In genomic region chr1:212635141-212635601, GRCh38 we compare ENCODE assay signal across 8 cellular contexts. TPM values are rescaled to one million over a fixed set of nuclear protein-coding genes. Genes with fewer than 3 reads are reported as not detected.
DNase-seq lines count a peak whose midpoint lies in the region; ATAC-seq and TF ChIP-seq lines count a peak whose summit lies in the region.

No MANE protein-coding gene starts in this region.

- H3K4me1 ChIP-seq in cardiac muscle cell (ENCODE audit: low read depth) (peaks cover 33% of the 10 kb centered on the region), thyroid gland (peaks cover 0 to 14% of the 10 kb centered on the region in 2 donors)

- H3K36me3 ChIP-seq in cardiac muscle cell: no peaks in the 10 kb centered on the region
- no peaks in the 10 kb centered on the region for H3K36me3 ChIP-seq in thyroid gland

- H3K27ac ChIP-seq in cardiac muscle cell: peak overlapping the region; percentile 82
- peak overlapping the region in 2 of 3 donors; percentile 35 to 65 for H3K27ac ChIP-seq in thyroid gland

- H3K4me3 ChIP-seq in cardiac muscle cell: no peak overlapping the region
- no peak overlapping the region for H3K4me3 ChIP-seq in fibroblast of the aortic adventitia (ENCODE audit: low read depth, low read length)
- H3K4me3 ChIP-seq in thyroid gland (replicated peaks in 1 of 3): no peak overlapping the region

- TF ChIP-seq POLR2A in thyroid gland (IDR thresholded peaks at IDR 0.05): no peak

- DNase-seq in cardiac muscle cell (ENCODE audit: low read depth in 1 of 2, low spot score in 1 of 2) (peak; percentile 39 to 60), Right ventricle myocardium inferior (ENCODE audit: missing footprints) (no peak), RPMI7951 (ENCODE audit: low read depth) (peak; percentile 57), fibroblast of the aortic adventitia (ENCODE audit: low read depth) (peak; percentile 33), thyroid gland (peak in 1 of 2 donors; percentile 20)

- TF ChIP-seq CTCF in cardiac muscle cell (IDR thresholded peaks at IDR 0.05; ENCODE audit: low read depth, low read length) (no peak), fibroblast of the aortic adventitia (IDR thresholded peaks at IDR 0.05; ENCODE audit: insufficient read depth, low read length) (no peak), thyroid gland (IDR thresholded peaks at IDR 0.05) (no peak)

- intact Hi-C loops in Right ventricle myocardium inferior (cut with DNase I) (loop anchor here (2.0 kb wide), 1 partner anchor 26 kb away; the partner anchor contains the start of gene ATF3), thyroid gland (cut with DNase I) (no loop called here)

- ATAC-seq in Right ventricle myocardium inferior (no peak), HG02973 (IDR thresholded peaks at IDR 0.05; ENCODE audit: unreplicated experiment) (no peak), HG03095 (IDR thresholded peaks at IDR 0.05; ENCODE audit: unreplicated experiment) (no peak), esophagus mucosa (no peak)

- H3K9me3 ChIP-seq in cardiac muscle cell (ENCODE audit: low read depth) (no peaks in the 10 kb centered on the region), thyroid gland (no peaks in the 10 kb centered on the region)

- no peaks in the 10 kb centered on the region for H3K27me3 ChIP-seq in cardiac muscle cell
- H3K27me3 ChIP-seq in thyroid gland: no peaks in the 10 kb centered on the region

RNA-seq across cellular contexts. Expression of gene ATF3, which starts 26.6 kb away (rescaled TPM):
- total RNA-seq in cardiac muscle cell (5.4 and 14.2 TPM in 2 replicates), Right ventricle myocardium inferior (13.7 TPM), fibroblast of the aortic adventitia (ENCODE audit: low replicate concordance) (4.2 and 5.2 TPM in 2 replicates), thyroid gland (10 to 100 TPM in 3 of 4 donors, 1 to 10 TPM in 1; 9.2 to 21.2 (median 14.7) TPM), esophagus mucosa (2.7 TPM)
- 8.2 and 9.9 TPM in 2 replicates for polyA plus RNA-seq in cardiac muscle cell
- 1.2 and 1.4 TPM in 2 replicates for total RNA-seq in RPMI7951 (2014; rRNA removed; shearing (Covaris generic))
